8 cellular contexts compared by ENCODE assay signal in genomic region chr19:49453013-49453756, GRCh38. TPM values are rescaled to one million over a fixed set of nuclear protein-coding genes. Genes with fewer than 3 reads are reported as not detected.
DNase-seq lines count a peak whose midpoint lies in the region; ATAC-seq and TF ChIP-seq lines count a peak whose summit lies in the region.

TSS of gene ALDH16A1 (plus strand) at chr19:49453225. CDS start at chr19:49453332, 107 bp downstream.

- H3K27me3 Mint-ChIP-seq in activated T-cell treated with anti-CD3 and anti-CD28 coated beads, Interleukin-2, amount 50 U/mL, for 24 hours: no peaks in the 10 kb centered on the region

- H3K27me3 ChIP-seq in muscle layer of colon (ENCODE audit: control insufficient read depth in 1 of 2, insufficient read depth in 2 of 2, low read length in 2 of 2): no peaks in the 10 kb centered on the region

- peak; percentile 99 for TF ChIP-seq POLR2A in erythroblast (IDR thresholded peaks at IDR 0.05; ENCODE audit: low read length)

- in situ Hi-C loops in KBM-7 (cut with MboI; ENCODE audit: low pct_unique_long_range_greater_than_20kb, low sequenced_read_pairs): no loop called here

- peak within 1 kb of the TSS; percentile 99 for H3K27ac Mint-ChIP-seq in activated T-cell treated with anti-CD3 and anti-CD28 coated beads, Interleukin-2, amount 50 U/mL, for 24 hours

- DNase-seq in DMS153 treated with DMSO at 0.1 percent for 48 hours (lab: John Stamatoyannopoulos, UW; ENCODE audit: unreplicated experiment) (peak; percentile 97), KBM-7 (peak; percentile 97), erythroblast (lab: John Stamatoyannopoulos, UW) (peak; percentile 98 to 99)
- DNase-seq in activated T-cell treated with anti-CD3 and anti-CD28 coated beads, Interleukin-2, amount 50 U/mL, for 24 hours: peak; percentile 98
- peak; percentile 93 for DNase-seq in stimulated activated CD8-positive, alpha-beta memory T cell treated with anti-CD3 and anti-CD28 coated beads, Interleukin-7, amount 100 ng/mL, for 24 hours (ENCODE audit: low read depth)

- H3K4me1 Mint-ChIP-seq in activated T-cell treated with anti-CD3 and anti-CD28 coated beads, Interleukin-2, amount 50 U/mL, for 24 hours (ENCODE audit: low read depth): peaks cover 66% of the 10 kb centered on the region

- H3K27ac ChIP-seq in muscle layer of colon (ENCODE audit: low read depth, low read length): peak within 1 kb of the TSS; percentile 75

- H3K4me1 ChIP-seq in muscle layer of colon (ENCODE audit: insufficient read depth, low read length): peaks cover 12% of the 10 kb centered on the region

- H3K36me3 ChIP-seq in muscle layer of colon (ENCODE audit: insufficient read depth, low read length): peaks cover 10% of the 10 kb centered on the region

- H3K4me3 Mint-ChIP-seq in activated T-cell treated with anti-CD3 and anti-CD28 coated beads, Interleukin-2, amount 50 U/mL, for 24 hours: peak within 1 kb of the TSS; percentile 99

- peak within 1 kb of the TSS; percentile 86 for H3K9ac ChIP-seq in muscle layer of colon (ENCODE audit: low read length)

- H3K9me3 Mint-ChIP-seq in activated T-cell treated with anti-CD3 and anti-CD28 coated beads, Interleukin-2, amount 50 U/mL, for 24 hours: no peaks in the 10 kb centered on the region

- peaks cover 71% of the 10 kb centered on the region for H3K36me3 Mint-ChIP-seq in activated T-cell treated with anti-CD3 and anti-CD28 coated beads, Interleukin-2, amount 50 U/mL, for 24 hours (ENCODE audit: low read depth)

- no peaks in the 10 kb centered on the region for H3K9me3 ChIP-seq in muscle layer of colon (ENCODE audit: low read length)

- peak; percentile 58 for ATAC-seq in GM21717 (IDR thresholded peaks at IDR 0.05; ENCODE audit: unreplicated experiment)

- H3K4me3 ChIP-seq in muscle layer of colon (ENCODE audit: low read depth in 1 of 2, low read length in 2 of 2): peak within 1 kb of the TSS; percentile 40 to 91

TF ChIP-seq in PFSK-1, 5 proteins besides CTCF, POLR2A, EP300 and RAD21:
- TF ChIP-seq TAF1 (IDR thresholded peaks at IDR 0.05; ENCODE audit: borderline replicate concordance, insufficient read depth, low read length) (peak; percentile 97), SIN3A (IDR thresholded peaks at IDR 0.05; ENCODE audit: borderline replicate concordance, insufficient read depth, low read length) (peak; percentile 54; the same call in 1 of the 2 replicates), REST (IDR thresholded peaks at IDR 0.05; ENCODE audit: insufficient read depth in 1 of 2, low read depth in 2 of 2, low read length in 2 of 2) (no peak; a peak in 1 of 4 replicates), FOXP2 (optimal IDR thresholded peaks at IDR 0.05; ENCODE audit: borderline replicate concordance, extremely low read depth, extremely low read length, insufficient read depth) (peak; percentile 55), POLR2AphosphoS5 (IDR thresholded peaks at IDR 0.05; ENCODE audit: low read depth, low read length) (peak; percentile 99)

RNA-seq across cellular contexts. Expression of gene ALDH16A1, which starts in this region (rescaled TPM):
- 95.8 TPM for polyA plus RNA-seq in PFSK-1 (2012; ENCODE audit: insufficient read length, low read depth)

Comparison
In these comparisons a context has a peak if more than half of its experiments do, and no peak if none do; other contexts are left out.
1. Peak in every context shown above with its lines: DNase-seq, ATAC-seq, H3K4me3 ChIP-seq and H3K27ac ChIP-seq.